ENCODE assay signal across 31 cellular contexts in genomic region chr14:74829238-74829637, GRCh38. TPM values are rescaled to one million over a fixed set of nuclear protein-coding genes. Genes with fewer than 3 reads are reported as not detected.
"Had no signal": no experiment of that assay in that cellular context is flagged by ENCODE, and none has a peak within 500 bp of the region (broad histone marks: within the 10 kb centered on the region; RNA-seq: fewer than 3 reads in every experiment).

No MANE protein-coding gene starts in this region.

- H3K79me2 ChIP-seq: hepatocyte had no signal

- H3K27me3 ChIP-seq: hepatocyte, left lung, neural progenitor cell, tibial artery had no signal

- H3K4me3 ChIP-seq: hepatocyte, left lung, lung, neural progenitor cell, tibial artery had no signal

- H3K4me1 Mint-ChIP-seq: brain, immature natural killer cell, neural progenitor cell had no signal

- FAIRE-seq: frontal cortex, urothelium cell line had no signal

- H3K4me1 ChIP-seq: left lung, neural progenitor cell, tibial artery had no signal

- H3K27me3 Mint-ChIP-seq: activated B cell treated with CpG ODN at 0.5 μM for 24 hours; activated CD4-positive, alpha-beta memory T cell treated with anti-CD3 and anti-CD28 coated beads for 36 hours; activated CD4-positive, alpha-beta T cell treated with anti-CD3 and anti-CD28 coated beads for 36 hours; brain; dendritic cell treated with granulocyte-macrophage colony-stimulating factor and Interleukin-4, amounts not matched to agents 40 ng/mL and 50 ng/mL, for 4 days; naive thymus-derived CD8-positive, alpha-beta T cell; stimulated activated naive CD8-positive, alpha-beta T cell treated with anti-CD3 and anti-CD28 coated beads, Interleukin-15, Interleukin-2, amounts not matched to agents 100 ng/mL and 50 ng/mL, for 24 hours had no signal

- ATAC-seq: activated CD4-positive, alpha-beta T cell treated with anti-CD3 and anti-CD28 coated beads for 36 hours; left lung; naive thymus-derived CD8-positive, alpha-beta T cell had no signal

- H3K27ac ChIP-seq: hepatocyte, left lung, neural progenitor cell, tibial artery had no signal

- H3K9ac ChIP-seq: neural progenitor cell had no signal

- H3K4me3 Mint-ChIP-seq: activated B cell treated with CpG ODN at 0.5 μM for 24 hours; activated CD4-positive, alpha-beta memory T cell treated with anti-CD3 and anti-CD28 coated beads for 36 hours; activated CD4-positive, alpha-beta T cell treated with anti-CD3 and anti-CD28 coated beads for 36 hours; brain; dendritic cell treated with granulocyte-macrophage colony-stimulating factor and Interleukin-4, amounts not matched to agents 40 ng/mL and 50 ng/mL, for 4 days; immature natural killer cell; mesothelial cell of epicardium; naive thymus-derived CD8-positive, alpha-beta T cell; neural progenitor cell; stimulated activated naive CD8-positive, alpha-beta T cell treated with anti-CD3 and anti-CD28 coated beads, Interleukin-15, Interleukin-2, amounts not matched to agents 100 ng/mL and 50 ng/mL, for 24 hours; T-helper 1 cell treated with Interleukin-12 subunit alpha and Interleukin-12 subunit beta and Interleukin-4 antibody, amounts not matched to agents 30 μg/mL and 1 μg/mL, for 36 hours had no signal

- H3K9me3 ChIP-seq: left lung, tibial artery had no signal

- H3K9me3 Mint-ChIP-seq: activated B cell treated with CpG ODN at 0.5 μM for 24 hours; activated CD4-positive, alpha-beta memory T cell treated with anti-CD3 and anti-CD28 coated beads for 36 hours; brain; dendritic cell treated with granulocyte-macrophage colony-stimulating factor and Interleukin-4, amounts not matched to agents 40 ng/mL and 50 ng/mL, for 4 days; immature natural killer cell; mesothelial cell of epicardium; naive thymus-derived CD8-positive, alpha-beta T cell; neural progenitor cell; stimulated activated naive CD8-positive, alpha-beta T cell treated with anti-CD3 and anti-CD28 coated beads, Interleukin-15, Interleukin-2, amounts not matched to agents 100 ng/mL and 50 ng/mL, for 24 hours; T-helper 1 cell treated with Interleukin-12 subunit alpha and Interleukin-12 subunit beta and Interleukin-4 antibody, amounts not matched to agents 30 μg/mL and 1 μg/mL, for 36 hours had no signal

- H3K4me2 ChIP-seq: hepatocyte, neural progenitor cell had no signal

- H3K27ac Mint-ChIP-seq: activated B cell treated with CpG ODN at 0.5 μM for 24 hours; activated CD4-positive, alpha-beta memory T cell treated with anti-CD3 and anti-CD28 coated beads for 36 hours; activated CD4-positive, alpha-beta T cell treated with anti-CD3 and anti-CD28 coated beads for 36 hours; brain; dendritic cell treated with granulocyte-macrophage colony-stimulating factor and Interleukin-4, amounts not matched to agents 40 ng/mL and 50 ng/mL, for 4 days; mesothelial cell of epicardium; neural progenitor cell; stimulated activated naive CD8-positive, alpha-beta T cell treated with anti-CD3 and anti-CD28 coated beads, Interleukin-15, Interleukin-2, amounts not matched to agents 100 ng/mL and 50 ng/mL, for 24 hours; T-helper 1 cell treated with Interleukin-12 subunit alpha and Interleukin-12 subunit beta and Interleukin-4 antibody, amounts not matched to agents 30 μg/mL and 1 μg/mL, for 36 hours had no signal

- H2AFZ ChIP-seq: hepatocyte, neural progenitor cell had no signal

- DNase-seq: activated B cell treated with CpG ODN at 0.5 μM for 24 hours; activated CD4-positive, alpha-beta memory T cell treated with anti-CD3 and anti-CD28 coated beads for 36 hours; activated CD4-positive, alpha-beta T cell treated with anti-CD3 and anti-CD28 coated beads for 36 hours; activated effector memory CD4-positive, alpha-beta T cell treated with anti-CD3 and anti-CD28 coated beads, Interleukin-2, amount 50 U/mL, for 16 hours; activated naive CD4-positive, alpha-beta T cell treated with anti-CD3 and anti-CD28 coated beads, Interleukin-2, amount 50 U/mL, for 16 hours; activated T-cell treated with anti-CD3 and anti-CD28 coated beads, Interleukin-2, amount 50 U/mL, for 48 hours; aorta; caudate nucleus; effector CD4-positive, alpha-beta T cell; erythroblast; glutamatergic neuron; immature natural killer cell; kidney glomerular epithelial cell; left lung; naive thymus-derived CD8-positive, alpha-beta T cell; stimulated activated CD4-positive, alpha-beta T cell treated with anti-CD3 and anti-CD28 coated beads, Interleukin-4, amount 100 ng/mL, for 4 hours; T1000; tibial artery had no signal

RNA-seq across cellular contexts. Expression of gene PROX2, which starts 46.7 kb away (rescaled TPM):
- total RNA-seq: activated B cell treated with CpG ODN at 0.5 μM for 24 hours, aorta, frontal cortex, hepatocyte, mesothelial cell of epicardium, osteoblast, posterior vena cava had no signal
- polyA plus RNA-seq: adipose tissue, aorta, hepatocyte had no signal
